ENCODE assay signal across 9 cellular contexts in the genomic region with DNA sequence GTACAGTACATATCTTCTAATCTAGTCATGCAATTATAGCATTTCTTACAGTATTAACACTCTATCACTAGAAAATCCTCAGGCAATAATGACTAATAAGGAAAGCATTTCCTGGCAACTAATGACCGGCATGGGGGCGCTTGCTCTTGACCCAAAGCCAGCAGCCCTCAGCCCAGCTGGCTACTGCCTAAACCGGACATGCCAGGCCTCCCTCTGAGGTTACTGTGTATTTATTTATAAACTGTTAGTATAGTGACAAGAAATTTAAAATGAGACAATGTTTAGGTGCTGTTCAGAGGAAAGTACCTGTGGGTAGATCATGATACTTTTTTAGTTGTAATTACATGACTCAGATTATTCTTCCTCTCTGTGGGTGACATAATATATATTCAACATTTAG.
DNase-seq lines count a peak whose midpoint lies in the region; ATAC-seq and TF ChIP-seq lines count a peak whose summit lies in the region.
"Had no signal": no experiment of that assay in that cellular context is flagged by ENCODE, and none has a peak within 500 bp of the region (broad histone marks: within the 10 kb centered on the region; RNA-seq: fewer than 3 reads in every experiment).

No MANE protein-coding gene starts in this region.

- no peaks in the 10 kb centered on the region for H3K79me1 ChIP-seq in mesendoderm (ENCODE audit: low read length)

- H3K36me3 ChIP-seq in adrenal gland (replicated peaks in 1 of 2) (no peaks in the 10 kb centered on the region), mesendoderm (ENCODE audit: control insufficient read depth, insufficient read depth, low read length) (no peaks in the 10 kb centered on the region), HAP-1 (replicated peaks) (no peaks in the 10 kb centered on the region)

- CTCF ChIA-PET in T-cell (lab: Charles Lee), result no interaction called here

- no peaks in the 10 kb centered on the region for H3K79me2 ChIP-seq in mesendoderm (ENCODE audit: control insufficient read depth, insufficient read depth, low read length)

- H3K9me3 ChIP-seq in adrenal gland (replicated peaks in 1 of 3) (no peaks in the 10 kb centered on the region), HAP-1 (no peaks in the 10 kb centered on the region)

- no peak overlapping the region for H3K27ac Mint-ChIP-seq in T-cell

- H3K9ac ChIP-seq in mesendoderm (ENCODE audit: low read length), result no peak overlapping the region

- H4K5ac ChIP-seq in mesendoderm (ENCODE audit: low read length), result no peak overlapping the region

- H2AK5ac ChIP-seq in mesendoderm (ENCODE audit: low read length), result no peak overlapping the region

- no peak overlapping the region for H3K23ac ChIP-seq in mesendoderm (ENCODE audit: low read length)

- no peaks in the 10 kb centered on the region for H3K27me3 Mint-ChIP-seq in T-cell

- no peak overlapping the region for H3K18ac ChIP-seq in mesendoderm (ENCODE audit: low read length)

- H3K4me3 ChIP-seq in adrenal gland, result no peak overlapping the region
- H3K4me3 ChIP-seq in mesendoderm (ENCODE audit: low read length), result no peak overlapping the region
- no peak overlapping the region for H3K4me3 ChIP-seq in HAP-1

- in situ Hi-C loops in HAP-1 (cut with MboI; ENCODE audit: low sequenced_read_pairs), result no loop called here

- no peak overlapping the region for H2BK15ac ChIP-seq in mesendoderm (replicated peaks; ENCODE audit: low read depth)

- H3K9me3 Mint-ChIP-seq in T-cell, result no peaks in the 10 kb centered on the region

- no peaks in the 10 kb centered on the region for H3K4me1 Mint-ChIP-seq in T-cell

- no peaks in the 10 kb centered on the region for H3K36me3 Mint-ChIP-seq in T-cell

- 10 to 25% (median 17%) methylated on average over 3 of the region's 3 CpGs for WGBS in adrenal gland, 4 donors
- WGBS in mesendoderm (ENCODE audit: extremely low coverage, insufficient coverage, low lambda C conversion rate), result no CpG with 5 or more reads among the region's 3 CpGs

- H3K56ac ChIP-seq in mesendoderm (ENCODE audit: low read length), result no peak overlapping the region

- H3K4ac ChIP-seq in mesendoderm (ENCODE audit: low read depth, low read length), result no peak overlapping the region

- no peaks in the 10 kb centered on the region for H3K4me1 ChIP-seq in adrenal gland (replicated peaks in 1 of 2)
- H3K4me1 ChIP-seq in mesendoderm (ENCODE audit: control insufficient read depth, low read depth, low read length), result no peaks in the 10 kb centered on the region
- H3K4me1 ChIP-seq in HAP-1, result no peaks in the 10 kb centered on the region; the same call in 1 of the 2 replicates

- no peak overlapping the region for H4K8ac ChIP-seq in mesendoderm (ENCODE audit: low read depth, low read length)

- ATAC-seq in Right ventricle myocardium superior (ENCODE audit: poor library complexity), result no peak
- no peak for ATAC-seq in Right ventricle myocardium inferior
- peak; percentile 74 for ATAC-seq in HG03135 (IDR thresholded peaks at IDR 0.05; ENCODE audit: unreplicated experiment)
- ATAC-seq in T-cell (replicated peaks in 1 of 4), result no peak

- H3K4me3 Mint-ChIP-seq in T-cell, result no peak overlapping the region

- TF ChIP-seq POLR2A in adrenal gland (IDR thresholded peaks at IDR 0.05), result no peak

- H2BK5ac ChIP-seq in mesendoderm (ENCODE audit: low read length), result no peak overlapping the region

- H3K27ac ChIP-seq in adrenal gland (no peak overlapping the region), mesendoderm (ENCODE audit: low read depth, low read length) (no peak overlapping the region)
- H3K27ac ChIP-seq: C4-2B had no signal

- DNase-seq in Right ventricle myocardium superior (peak; percentile 40), Right ventricle myocardium inferior (ENCODE audit: missing footprints) (no peak), adrenal gland (peak in 5 of 7 donors; percentile 4 to 37 (median 13)), mesendoderm (peak; percentile 89), T-cell (no peak), HAP-1 (ENCODE audit: low spot score in 2 of 2) (no peak), cortex of kidney (lab: John Stamatoyannopoulos, UW) (no peak)

- no peak overlapping the region for H2BK120ac ChIP-seq in mesendoderm (ENCODE audit: low read depth, low read length)

- POLR2A ChIA-PET in T-cell (lab: Charles Lee), result no interaction called here

- H3K27me3 ChIP-seq in adrenal gland (no peaks in the 10 kb centered on the region), mesendoderm (ENCODE audit: insufficient read depth, low read length, poor library complexity) (no peaks in the 10 kb centered on the region), HAP-1 (ENCODE audit: low read depth) (no peaks in the 10 kb centered on the region)

- H3K4me2 ChIP-seq in mesendoderm (ENCODE audit: low read length), result no peak overlapping the region

- intact Hi-C loops in Right ventricle myocardium superior (cut with DNase I) (no loop called here), Right ventricle myocardium inferior (cut with DNase I) (no loop called here), adrenal gland (cut with DNase I) (no loop called here)

- TF ChIP-seq CTCF in adrenal gland (IDR thresholded peaks at IDR 0.05), result no peak

Comparison
In these comparisons a context has a peak if more than half of its experiments do, and no peak if none do; other contexts are left out.
1. DNase-seq: peak in Right ventricle myocardium superior (single experiment), adrenal gland (5 of 7) and mesendoderm (single experiment); none in Right ventricle myocardium inferior (single experiment), T-cell (0 of 34), HAP-1 (0 of 2) and cortex of kidney (single experiment).